In the genomic region with DNA sequence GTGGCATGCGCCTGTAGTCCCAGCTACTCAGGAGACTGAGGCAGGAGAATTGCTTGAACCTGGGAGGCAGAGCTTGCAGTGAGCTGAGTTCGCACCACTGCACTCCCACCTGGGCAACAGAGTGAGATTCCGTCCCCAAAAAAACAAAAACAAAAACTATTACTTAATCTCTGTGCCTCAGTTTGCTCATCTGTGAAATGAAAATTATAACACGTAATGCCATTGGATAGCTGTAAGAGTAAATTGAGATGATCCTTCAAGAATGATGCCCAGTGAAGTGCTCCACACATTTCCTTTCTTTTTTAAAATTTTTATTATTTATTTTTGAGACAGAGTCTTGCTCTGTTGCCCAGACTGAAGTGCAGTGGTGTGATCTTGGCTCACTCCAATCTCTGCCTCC, we compare ENCODE assay signal across 3 cellular contexts. TPM values are rescaled to one million over a fixed set of nuclear protein-coding genes. Genes with fewer than 3 reads are reported as not detected.
"Had no signal": no experiment of that assay in that cellular context is flagged by ENCODE, and none has a peak within 500 bp of the region (broad histone marks: within the 10 kb centered on the region; RNA-seq: fewer than 3 reads in every experiment).

No MANE protein-coding gene starts in this region.

RNA-seq across cellular contexts. Expression of gene TMEM145, which starts 26.8 kb away (rescaled TPM):
- polyA plus RNA-seq: IgD-negative memory B cell had no signal

RNA-seq across cellular contexts. Expression of gene CNFN, which starts 50.2 kb away (rescaled TPM):
- total RNA-seq: HT1080, IMR-90 had no signal
